ENCODE assay signal across 1 cellular context in genomic region chr9:131545003-131545785, GRCh38.
TF ChIP-seq lines count a peak whose summit lies in the region.

Gene PRRT1B, plus strand, starts transcription at chr9:131545523. Its CDS starts 93 bp downstream, at chr9:131545616.

TF ChIP-seq in HepG2, 621 proteins besides CTCF, POLR2A, EP300 and RAD21 (continued from another document and continues in another):
- TF ChIP-seq MYPOP (CRISPR knock-in tag; IDR thresholded peaks at IDR 0.05): peak; percentile 83
- TF ChIP-seq HMG20A (CRISPR knock-in tag; IDR thresholded peaks at IDR 0.05; ENCODE audit: borderline replicate concordance): peak; percentile 68; the same call in 1 of the 2 replicates
- peak; percentile 96 for TF ChIP-seq ZNF609 (CRISPR knock-in tag; IDR thresholded peaks at IDR 0.05; ENCODE audit: borderline replicate concordance)
- TF ChIP-seq ZNF672 (CRISPR knock-in tag; IDR thresholded peaks at IDR 0.05): 0 out of 2 replicates have a peak, but pooled peaks have one; percentile 77
- TF ChIP-seq ZNF589 (CRISPR knock-in tag; conservative IDR thresholded peaks at IDR 0.05): peak; percentile 75; the same call in 1 of the 2 replicates
- TF ChIP-seq ZBTB8A (CRISPR knock-in tag; IDR thresholded peaks at IDR 0.05; ENCODE audit: borderline replicate concordance, low read depth): no peak
- TF ChIP-seq MTERF4 (CRISPR knock-in tag; IDR thresholded peaks at IDR 0.05): 0 out of 2 replicates have a peak, but pooled peaks have one; percentile 70
- no peak for TF ChIP-seq SP2 (CRISPR knock-in tag; IDR thresholded peaks at IDR 0.05)
- TF ChIP-seq THAP7 (CRISPR knock-in tag; IDR thresholded peaks at IDR 0.05): no peak
- TF ChIP-seq SALL1 (CRISPR knock-in tag; IDR thresholded peaks at IDR 0.05): peak; percentile 87
- peak; percentile 89 for TF ChIP-seq TARDBP (CRISPR knock-in tag; IDR thresholded peaks at IDR 0.05)
- TF ChIP-seq TFDP1 (CRISPR knock-in tag; IDR thresholded peaks at IDR 0.05; ENCODE audit: borderline replicate concordance): peak; percentile 39; the same call in 1 of the 2 replicates
- no peak for TF ChIP-seq NPAS2 (CRISPR knock-in tag; IDR thresholded peaks at IDR 0.05; ENCODE audit: borderline replicate concordance)
- peak; percentile 89 for TF ChIP-seq ZNF556 (CRISPR knock-in tag; IDR thresholded peaks at IDR 0.05; ENCODE audit: borderline replicate concordance)
- TF ChIP-seq ZNF281 (CRISPR knock-in tag; IDR thresholded peaks at IDR 0.05; ENCODE audit: borderline replicate concordance): peak; percentile 33; the same call in 1 of the 2 replicates
- TF ChIP-seq TMF1 (CRISPR knock-in tag; IDR thresholded peaks at IDR 0.05; ENCODE audit: low read depth): peak; percentile 86; the same call in 1 of the 2 replicates
- peak; percentile 77 for TF ChIP-seq ZNF292 (CRISPR knock-in tag; IDR thresholded peaks at IDR 0.05; ENCODE audit: borderline replicate concordance, low read depth)
- TF ChIP-seq ARNTL (CRISPR knock-in tag; IDR thresholded peaks at IDR 0.05): peak; percentile 75
- no peak for TF ChIP-seq ARID2 (CRISPR knock-in tag; IDR thresholded peaks at IDR 0.05; ENCODE audit: borderline replicate concordance)
- TF ChIP-seq HMG20B (CRISPR knock-in tag; conservative IDR thresholded peaks at IDR 0.05): 0 out of 2 replicates have a peak, but pooled peaks have one; percentile 31
- TF ChIP-seq BHLHE40 (IDR thresholded peaks at IDR 0.05; ENCODE audit: low read length): peak; percentile 55; the same call in 1 of the 2 replicates
- TF ChIP-seq ATAD3A (CRISPR knock-in tag; IDR thresholded peaks at IDR 0.05): no peak
- TF ChIP-seq RNF2 (conservative IDR thresholded peaks at IDR 0.05; ENCODE audit: low read depth): peak; percentile 89
- no peak for TF ChIP-seq ZFP37 (CRISPR knock-in tag; IDR thresholded peaks at IDR 0.05; ENCODE audit: borderline replicate concordance)
- TF ChIP-seq SYNCRIP (IDR thresholded peaks at IDR 0.05; ENCODE audit: insufficient read depth, low read depth, low read length): no peak
- 0 out of 2 replicates have a peak, but pooled peaks have one; percentile 32 for TF ChIP-seq ZNF343 (CRISPR knock-in tag; IDR thresholded peaks at IDR 0.05)
- peak; percentile 76 for TF ChIP-seq POGK (CRISPR knock-in tag; conservative IDR thresholded peaks at IDR 0.05)
- TF ChIP-seq ETV6 (CRISPR knock-in tag; conservative IDR thresholded peaks at IDR 0.05): 0 out of 2 replicates have a peak, but pooled peaks have one; percentile 26
- TF ChIP-seq HINFP (CRISPR knock-in tag; IDR thresholded peaks at IDR 0.05; ENCODE audit: low read depth): peak; percentile 75; the same call in 1 of the 2 replicates
- TF ChIP-seq MAX (IDR thresholded peaks at IDR 0.05): peak; percentile 52; the same call in 1 of the 2 replicates
- TF ChIP-seq HDAC2 (CRISPR knock-in tag; IDR thresholded peaks at IDR 0.05): peak; percentile 85
- 0 out of 2 replicates have a peak, but pooled peaks have one; percentile 47 for TF ChIP-seq ZNF414 (CRISPR knock-in tag; IDR thresholded peaks at IDR 0.05)
- TF ChIP-seq ZNF800 (CRISPR knock-in tag; IDR thresholded peaks at IDR 0.05): peak; percentile 83
- TF ChIP-seq ZNF878 (CRISPR knock-in tag; IDR thresholded peaks at IDR 0.05): peak; percentile 72
- TF ChIP-seq CBX2 (IDR thresholded peaks at IDR 0.05; ENCODE audit: low read depth, low read length): no peak
- TF ChIP-seq CBX2 (CRISPR knock-in tag; IDR thresholded peaks at IDR 0.05; ENCODE audit: low read depth): peak; percentile 92; the same call in 1 of the 2 replicates
- TF ChIP-seq IRF2 (CRISPR knock-in tag; IDR thresholded peaks at IDR 0.05): peak; percentile 67; the same call in 1 of the 2 replicates
- TF ChIP-seq ZNF709 (CRISPR knock-in tag; IDR thresholded peaks at IDR 0.05): 0 out of 2 replicates have a peak, but pooled peaks have one; percentile 42
- no peak for TF ChIP-seq TBP (CRISPR knock-in tag; IDR thresholded peaks at IDR 0.05)
- peak; percentile 85; the same call in 1 of the 2 replicates for TF ChIP-seq MTA1 (CRISPR knock-in tag; IDR thresholded peaks at IDR 0.05; ENCODE audit: borderline replicate concordance)
- peak; percentile 73 for TF ChIP-seq MED1 (CRISPR knock-in tag; IDR thresholded peaks at IDR 0.05)
- peak; percentile 68; the same call in 1 of the 2 replicates for TF ChIP-seq ZNF782 (CRISPR knock-in tag; IDR thresholded peaks at IDR 0.05; ENCODE audit: borderline replicate concordance)
- 0 out of 2 replicates have a peak, but pooled peaks have one; percentile 29 for TF ChIP-seq NCOA1 (CRISPR knock-in tag; IDR thresholded peaks at IDR 0.05)
- peak; percentile 60 for TF ChIP-seq ZNF543 (CRISPR knock-in tag; IDR thresholded peaks at IDR 0.05)
- peak; percentile 70; the same call in 1 of the 2 replicates for TF ChIP-seq ZNF451 (CRISPR knock-in tag; IDR thresholded peaks at IDR 0.05)
